Comparison of ENCODE assay signal across 8 cellular contexts in the genomic region with DNA sequence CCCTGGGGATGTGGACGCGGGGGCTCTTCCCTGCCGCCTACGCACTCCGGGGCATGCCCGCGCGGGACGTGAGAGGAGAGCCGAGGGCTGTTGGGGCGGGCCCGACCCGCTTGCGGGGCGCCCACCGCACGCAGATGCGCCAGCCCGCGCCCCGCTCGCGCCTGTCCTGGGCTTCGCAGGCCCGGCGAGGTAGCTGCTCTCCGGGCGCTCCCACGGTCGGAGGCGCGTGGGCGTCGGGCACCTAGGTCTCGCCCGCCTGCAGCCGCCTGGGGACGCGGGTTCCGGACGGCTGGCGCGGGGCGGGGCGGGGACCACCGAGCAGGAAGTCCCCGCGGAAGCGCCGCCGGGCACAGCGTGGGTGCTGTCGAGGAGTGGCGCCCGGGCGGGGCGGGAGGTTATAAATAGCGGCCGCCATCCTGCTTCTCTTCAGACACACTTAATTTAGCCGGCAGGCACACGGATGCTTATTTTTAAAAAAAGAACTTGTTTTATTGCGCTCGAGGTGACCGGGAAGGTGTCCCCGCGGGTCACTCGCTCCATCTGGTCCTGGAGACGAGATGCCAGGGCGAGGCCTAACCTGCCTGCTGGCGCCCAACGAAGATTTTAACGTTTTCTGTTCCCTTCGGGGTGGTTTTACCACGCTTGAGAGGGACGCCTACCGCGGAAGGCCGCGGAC. TPM values are rescaled to one million over a fixed set of nuclear protein-coding genes. Genes with fewer than 3 reads are reported as not detected.
DNase-seq lines count a peak whose midpoint lies in the region; ATAC-seq, FAIRE-seq and TF ChIP-seq lines count a peak whose summit lies in the region.

No MANE protein-coding gene starts in this region.

- no peak for FAIRE-seq in D721Med (lab: Jason Lieb, UNC)

- TF ChIP-seq CTCF in A673 (conservative IDR thresholded peaks at IDR 0.05; ENCODE audit: low read depth, low read length) = no peak
- TF ChIP-seq CTCF in activated CD8-positive, alpha-beta T cell treated with anti-CD3 and anti-CD28 coated beads for 36 hours (IDR thresholded peaks at IDR 0.05) = no peak
- TF ChIP-seq CTCF in fibroblast of pulmonary artery (IDR thresholded peaks at IDR 0.05; ENCODE audit: low read length, missing control alignments) = no peak
- no peak for TF ChIP-seq CTCF in sigmoid colon (IDR thresholded peaks at IDR 0.05)
- TF ChIP-seq CTCF in D721Med (IDR thresholded peaks at IDR 0.05; ENCODE audit: insufficient read depth, missing control alignments) = no peak

- H3K4me3 Mint-ChIP-seq in activated CD8-positive, alpha-beta T cell treated with anti-CD3 and anti-CD28 coated beads for 36 hours = peak overlapping the region; percentile 75

- CTCF ChIA-PET in A673 (lab: Charles Lee) = interaction anchor here (1.2 kb wide), 1 partner anchor 234 kb away, joined by 6 read pairs; no protein-coding TSS in a partner anchor
- CTCF ChIA-PET in activated CD8-positive, alpha-beta T cell treated with anti-CD3 and anti-CD28 coated beads for 36 hours (lab: Charles Lee) = interaction anchor here (0.6 to 2.5 kb wide), 8 partner anchors 9 to 177 kb away, joined by 3 to 9 read pairs (median 6); no protein-coding TSS in a partner anchor

- H3K27me3 Mint-ChIP-seq in activated CD8-positive, alpha-beta T cell treated with anti-CD3 and anti-CD28 coated beads for 36 hours = peaks cover 28% of the 10 kb centered on the region

- H3K36me3 Mint-ChIP-seq in activated CD8-positive, alpha-beta T cell treated with anti-CD3 and anti-CD28 coated beads for 36 hours (ENCODE audit: low read depth) = no peaks in the 10 kb centered on the region

- no peaks in the 10 kb centered on the region for H3K36me3 ChIP-seq in A673 (ENCODE audit: insufficient read depth, low read length, poor library complexity, severe bottlenecking)
- no peaks in the 10 kb centered on the region for H3K36me3 ChIP-seq in sigmoid colon

- TF ChIP-seq POLR2A in GM19193 (IDR thresholded peaks at IDR 0.05; ENCODE audit: extremely low read depth, insufficient read depth, insufficient read length) (peak; percentile 48), sigmoid colon (IDR thresholded peaks at IDR 0.05) (no peak)

- peaks cover 12% of the 10 kb centered on the region for H3K4me1 Mint-ChIP-seq in activated CD8-positive, alpha-beta T cell treated with anti-CD3 and anti-CD28 coated beads for 36 hours (ENCODE audit: low read depth)

- DNase-seq in A673 (ENCODE audit: low spot score) = peak; percentile 50
- peak; percentile 84 for DNase-seq in activated CD8-positive, alpha-beta T cell treated with anti-CD3 and anti-CD28 coated beads for 36 hours
- no peak for DNase-seq in fibroblast of pulmonary artery (ENCODE audit: low read depth)
- DNase-seq in sigmoid colon = no peak
- DNase-seq in SKM-1 treated with dmso at 0.1 percent for 144 hours (lab: John Stamatoyannopoulos, UW; ENCODE audit: unreplicated experiment) = no peak
- no peak for DNase-seq in D721Med (ENCODE audit: insufficient read length, low spot score)

- intact Hi-C loops in A673 (cut with micrococcal nuclease; ENCODE audit: unreplicated experiment) = loop anchor here (5.0 to 10.0 kb wide), 5 partner anchors 34 to 237 kb away; no protein-coding TSS in a partner anchor
- intact Hi-C loops in activated CD8-positive, alpha-beta T cell treated with anti-CD3 and anti-CD28 coated beads for 36 hours (cut with micrococcal nuclease) = loop anchor here (5.0 to 10.0 kb wide), 2 partner anchors 34 to 177 kb away; no protein-coding TSS in a partner anchor
- intact Hi-C loops in sigmoid colon (cut with DNase I) = loop anchor here (2.0 to 10.0 kb wide), 5 partner anchors 31 to 234 kb away; no protein-coding TSS in a partner anchor

- BruUV-seq in A673 (replicated peaks; lab: Mats Ljungman, UMichigan) = no TSS peak

- no peaks in the 10 kb centered on the region for H3K9me3 ChIP-seq in A673 (ENCODE audit: low read depth, low read length, poor library complexity, severe bottlenecking)
- H3K9me3 ChIP-seq in sigmoid colon = no peaks in the 10 kb centered on the region

- H3K4me3 ChIP-seq in A673 (ENCODE audit: low read depth, low read length, poor library complexity, severe bottlenecking) = peak overlapping the region; percentile 54
- H3K4me3 ChIP-seq in fibroblast of pulmonary artery (replicated peaks; ENCODE audit: low read depth, low read length) = peak overlapping the region; percentile 43
- peak overlapping the region in 3 of 4 donors; percentile 26 to 41 (median 38) for H3K4me3 ChIP-seq in sigmoid colon

- WGBS in sigmoid colon, 2 donors = 2% methylated on average over 79 of the region's 79 CpGs

- peak; percentile 59 for ATAC-seq in HG03354 (IDR thresholded peaks at IDR 0.05; ENCODE audit: poor library complexity, severe bottlenecking, unreplicated experiment)
- peak; percentile 69 for ATAC-seq in activated CD8-positive, alpha-beta T cell treated with anti-CD3 and anti-CD28 coated beads for 36 hours

- H3K9me3 Mint-ChIP-seq in activated CD8-positive, alpha-beta T cell treated with anti-CD3 and anti-CD28 coated beads for 36 hours = no peaks in the 10 kb centered on the region

- H3K27me3 ChIP-seq in A673 (replicated peaks; ENCODE audit: insufficient read depth, low read depth, low read length, poor library complexity) = peaks cover 37% of the 10 kb centered on the region
- peaks cover 36 to 80% (median 59%) of the 10 kb centered on the region in 3 donors for H3K27me3 ChIP-seq in sigmoid colon

- POLR2A ChIA-PET in A673 (lab: Charles Lee; ENCODE audit: low non-redundant PET) = interaction anchor here (0.7 kb wide), 1 partner anchor 9 kb away, joined by 6 read pairs; no protein-coding TSS in a partner anchor
- POLR2A ChIA-PET in activated CD8-positive, alpha-beta T cell treated with anti-CD3 and anti-CD28 coated beads for 36 hours (lab: Charles Lee) = interaction anchor here (0.6 to 1.4 kb wide), 2 partner anchors 19 to 165 kb away, joined by 3 read pairs; no protein-coding TSS in a partner anchor

- H3K27ac Mint-ChIP-seq in activated CD8-positive, alpha-beta T cell treated with anti-CD3 and anti-CD28 coated beads for 36 hours = peak overlapping the region; percentile 55

- H3K27ac ChIP-seq in A673 (ENCODE audit: low read depth, low read length, poor library complexity, severe bottlenecking) = no peak overlapping the region
- no peak overlapping the region for H3K27ac ChIP-seq in sigmoid colon

- H3K4me1 ChIP-seq in A673 (ENCODE audit: insufficient read depth, low read length, poor library complexity, severe bottlenecking) (peaks cover 25% of the 10 kb centered on the region), sigmoid colon (peaks cover 0 to 25% (median 17%) of the 10 kb centered on the region in 4 donors)

- TF ChIP-seq EP300 in sigmoid colon (IDR thresholded peaks at IDR 0.05) = no peak

RNA-seq across cellular contexts. Expression of gene GJA3, which starts 0.6 kb away (rescaled TPM):
- total RNA-seq in A673 (2021) = 0.43 and 0.48 TPM in 2 replicates
- total RNA-seq in activated CD8-positive, alpha-beta T cell treated with anti-CD3 and anti-CD28 coated beads for 36 hours = under 1 TPM; 0.32 to 0.51 TPM
- not detected for total RNA-seq in sigmoid colon
- polyA plus RNA-seq in sigmoid colon = under 1 TPM in 1 of 3 donors, not detected in 2; 0.10 TPM

RNA-seq across cellular contexts. Expression of gene GJB2, which starts 31.3 kb away (rescaled TPM):
- not detected in 2 replicates for total RNA-seq in A673 (2021)
- total RNA-seq in activated CD8-positive, alpha-beta T cell treated with anti-CD3 and anti-CD28 coated beads for 36 hours = 1 to 10 TPM in 1 of 2 experiments, under 1 TPM in 1; 0.83 to 1.1 TPM
- under 1 TPM in 1 of 4 donors, not detected in 3; 0.49 TPM for total RNA-seq in sigmoid colon
- polyA plus RNA-seq in sigmoid colon = 10 to 100 TPM in 1 of 3 donors, 1 to 10 TPM in 2; 6.0 to 25.9 (median 8.6) TPM

Comparison
In these comparisons a context has a peak if more than half of its experiments do, and no peak if none do; other contexts are left out.
1. DNase-seq: peak in A673 (single experiment) and activated CD8-positive, alpha-beta T cell treated with anti-CD3 and anti-CD28 coated beads for 36 hours (single experiment); none in fibroblast of pulmonary artery (single experiment), sigmoid colon (single experiment), SKM-1 treated with dmso at 0.1 percent for 144 hours (single experiment) and D721Med (single experiment).
2. Peak in every context shown above with its lines, with median percentiles within 50 percentile points of each other: H3K4me3 ChIP-seq.